ENCODE assay signal across 22 cellular contexts in genomic region chr1:23238565-23238964, GRCh38. TPM values are rescaled to one million over a fixed set of nuclear protein-coding genes. Genes with fewer than 3 reads are reported as not detected.
"Had no signal": no experiment of that assay in that cellular context is flagged by ENCODE, and none has a peak within 500 bp of the region (broad histone marks: within the 10 kb centered on the region; RNA-seq: fewer than 3 reads in every experiment).

No MANE protein-coding gene starts in this region.

- H3K36me3 ChIP-seq: MG63, SJSA1 had no signal

- H3K27ac ChIP-seq: SJSA1, SK-N-MC had no signal

- DNase-seq: Karpas-422, KG1, MG63, NCI-H1092, NCI-H1105 treated with DMSO at 0.1 percent for 48 hours, NCI-H1417 treated with DMSO at 0.1 percent for 48 hours, NCI-H146, NCI-H1694 treated with DMSO at 0.1 percent for 48 hours, NCI-H1930, NCI-H2081, NCI-H2107, NCI-H2227 treated with DMSO at 0.1 percent for 48 hours, NCI-H524, NCI-H69, NCI-H774, Right ventricle myocardium superior, RPMI8226, SIG-M5 had no signal

- H3K4me1 ChIP-seq: SJSA1 had no signal

- H3K27me3 ChIP-seq: MG63, SJSA1 had no signal

- H3K9me3 ChIP-seq: MG63, SJSA1 had no signal

- H3K4me3 ChIP-seq: MG63, SJSA1, SK-N-MC had no signal

- FAIRE-seq: RCC 7860 had no signal

RNA-seq across cellular contexts. Expression of gene HTR1D, which starts 21.3 kb away (rescaled TPM):
- total RNA-seq: Right ventricle myocardium superior had no signal
- polyA plus RNA-seq: IgD-negative memory B cell had no signal
